ENCODE assay signal across 1 cellular context in the genomic region with DNA sequence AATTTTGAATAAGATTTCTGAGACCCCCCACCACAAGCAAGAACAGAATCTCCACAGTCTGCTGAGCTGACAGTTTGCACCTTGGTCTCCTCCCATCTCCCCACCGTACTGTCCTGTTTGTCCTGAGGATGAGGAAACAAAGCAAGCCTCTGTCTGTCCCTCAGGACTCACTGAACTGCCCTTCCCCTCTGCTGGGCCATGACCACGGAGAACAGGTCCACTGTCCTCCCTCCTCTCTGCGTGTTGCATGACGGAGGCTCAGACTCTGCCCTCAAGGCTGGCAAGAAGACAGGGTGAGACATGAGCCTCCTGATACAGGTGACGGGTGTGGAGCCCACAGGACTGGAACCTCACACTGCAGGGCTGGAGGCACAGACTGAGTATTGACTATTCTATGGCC. TPM values are rescaled to one million over a fixed set of nuclear protein-coding genes. Genes with fewer than 3 reads are reported as not detected.
"Had no signal": no experiment of that assay in that cellular context is flagged by ENCODE, and none has a peak within 500 bp of the region (broad histone marks: within the 10 kb centered on the region; RNA-seq: fewer than 3 reads in every experiment).

No MANE protein-coding gene starts in this region.

RNA-seq across cellular contexts. Expression of a gene that starts 22.5 kb away (rescaled TPM):
- total RNA-seq: SJCRH30 had no signal
